Comparison of ENCODE assay signal across 1 cellular context in genomic region chr1:54811066-54811465, GRCh38.
TF ChIP-seq lines count a peak whose summit lies in the region.

No MANE protein-coding gene starts in this region.

TF ChIP-seq in H1, 55 proteins besides CTCF, POLR2A, EP300 and RAD21:
- TF ChIP-seq RXRA (IDR thresholded peaks at IDR 0.05; ENCODE audit: insufficient read depth, low read depth, low read length) (no peak), CHD1 (IDR thresholded peaks at IDR 0.05; ENCODE audit: low read depth, low read length) (no peak), SUZ12 (IDR thresholded peaks at IDR 0.05; ENCODE audit: low read length) (no peak), NRF1 (IDR thresholded peaks at IDR 0.05; ENCODE audit: low read depth, low read length) (no peak), KDM5A (IDR thresholded peaks at IDR 0.05; ENCODE audit: low read length) (no peak), JUN (IDR thresholded peaks at IDR 0.05; ENCODE audit: low read depth, low read length) (no peak), POLR2AphosphoS5 (IDR thresholded peaks at IDR 0.05; ENCODE audit: low read depth, low read length) (no peak), TAF1 (IDR thresholded peaks at IDR 0.05; ENCODE audit: low read depth, low read length) (no peak), GABPA (IDR thresholded peaks at IDR 0.05; ENCODE audit: borderline replicate concordance, insufficient read depth, low read length) (no peak), SP4 (IDR thresholded peaks at IDR 0.05; ENCODE audit: low read length) (no peak), RNF2 (IDR thresholded peaks at IDR 0.05; ENCODE audit: borderline replicate concordance, low read depth, low read length, missing control alignments, poor library complexity, severe bottlenecking) (no peak), GTF2F1 (IDR thresholded peaks at IDR 0.05; ENCODE audit: borderline replicate concordance, low read depth, low read length) (no peak)
- TF ChIP-seq, protein P1, sequence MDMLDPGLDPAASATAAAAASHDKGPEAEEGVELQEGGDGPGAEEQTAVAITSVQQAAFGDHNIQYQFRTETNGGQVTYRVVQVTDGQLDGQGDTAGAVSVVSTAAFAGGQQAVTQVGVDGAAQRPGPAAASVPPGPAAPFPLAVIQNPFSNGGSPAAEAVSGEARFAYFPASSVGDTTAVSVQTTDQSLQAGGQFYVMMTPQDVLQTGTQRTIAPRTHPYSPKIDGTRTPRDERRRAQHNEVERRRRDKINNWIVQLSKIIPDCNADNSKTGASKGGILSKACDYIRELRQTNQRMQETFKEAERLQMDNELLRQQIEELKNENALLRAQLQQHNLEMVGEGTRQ (IDR thresholded peaks at IDR 0.05; ENCODE audit: low read length), result no peak
